Comparison of ENCODE assay signal across 22 cellular contexts in genomic region chr22:46124383-46125144, GRCh38.
"Had no signal": no experiment of that assay in that cellular context is flagged by ENCODE, and none has a peak within 500 bp of the region (broad histone marks: within the 10 kb centered on the region; RNA-seq: fewer than 3 reads in every experiment).

No MANE protein-coding gene starts in this region.

- ATAC-seq: activated T-cell treated with anti-CD3 and anti-CD28 coated beads, Interleukin-2, amount 50 U/mL, for 4 hours; body of pancreas; foreskin keratinocyte; left lobe of liver; lower lobe of right lung; naive thymus-derived CD4-positive, alpha-beta T cell; stimulated activated naive CD8-positive, alpha-beta T cell treated with anti-CD3 and anti-CD28 coated beads, Interleukin-15, amount 100 ng/mL, for 72 hours; T-helper 17 cell had no signal

- DNase-seq: activated B cell treated with CpG ODN at 0.5 μM for 24 hours; activated CD4-positive, alpha-beta T cell treated with anti-CD3 and anti-CD28 coated beads for 4 hours; activated CD4-positive, alpha-beta T cell treated with anti-CD3 and anti-CD28 coated beads, Interleukin-2, amount 50 U/mL, for 48 hours; activated CD8-positive, alpha-beta memory T cell treated with anti-CD3 and anti-CD28 coated beads, Interleukin-2, amount 50 U/mL, for 48 hours; activated naive CD4-positive, alpha-beta T cell treated with anti-CD3 and anti-CD28 coated beads for 36 hours; activated T-cell treated with anti-CD3 and anti-CD28 coated beads, Interleukin-2, amount 50 U/mL, for 4 hours; anterior cingulate cortex; body of pancreas; effector CD4-positive, alpha-beta T cell; foreskin keratinocyte; kidney; lower lobe of right lung; naive thymus-derived CD4-positive, alpha-beta T cell; retina; sigmoid colon; stimulated activated CD4-positive, alpha-beta T cell treated with anti-CD3 and anti-CD28 coated beads, Interleukin-4, amount 100 ng/mL, for 24 hours; stimulated activated naive CD8-positive, alpha-beta T cell treated with anti-CD3 and anti-CD28 coated beads, Interleukin-15, amount 100 ng/mL, for 72 hours; SW 1271; T-helper 17 cell; tibial artery had no signal

- H3K4me3 ChIP-seq: body of pancreas, lower lobe of right lung, sigmoid colon, tibial artery had no signal

- H3K4me1 ChIP-seq: foreskin keratinocyte had no signal

- H3K27me3 ChIP-seq: body of pancreas, foreskin keratinocyte, sigmoid colon, tibial artery had no signal

- H3K27ac ChIP-seq: body of pancreas, foreskin keratinocyte, lower lobe of right lung, sigmoid colon, tibial artery had no signal

- H3K9me3 ChIP-seq: body of pancreas, lower lobe of right lung, sigmoid colon, tibial artery had no signal

- FAIRE-seq: endometrium, kidney had no signal

- H3K36me3 ChIP-seq: lower lobe of right lung, sigmoid colon, tibial artery had no signal
